In the genomic region with DNA sequence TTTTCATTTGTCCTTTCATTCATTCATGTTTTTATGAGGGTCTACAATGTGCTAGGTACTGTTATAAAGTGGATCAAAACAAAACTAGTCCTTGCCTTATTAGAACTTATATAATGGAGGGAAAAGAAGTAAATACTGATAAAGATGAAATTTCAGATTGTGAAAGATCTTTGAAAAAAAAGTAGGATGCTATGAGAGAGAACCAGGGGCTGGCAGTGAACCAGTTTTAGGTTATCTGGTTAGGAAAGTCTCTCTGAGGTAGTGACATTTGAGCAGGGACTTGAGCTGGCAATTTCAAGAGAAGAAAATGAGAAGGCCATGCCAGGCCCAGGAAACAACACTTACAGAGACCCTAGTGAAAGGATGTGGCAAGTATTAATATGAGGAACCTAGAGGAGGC, we compare ENCODE assay signal across 1 cellular context.
TF ChIP-seq lines count a peak whose summit lies in the region.

No MANE protein-coding gene starts in this region.

TF ChIP-seq in IMR-90, 13 proteins besides CTCF, POLR2A, EP300 and RAD21:
- TF ChIP-seq CHD1 (IDR thresholded peaks at IDR 0.05; ENCODE audit: low read depth, low read length) (no peak), MAZ (IDR thresholded peaks at IDR 0.05; ENCODE audit: borderline replicate concordance, low read depth, low read length) (no peak), BHLHE40 (IDR thresholded peaks at IDR 0.05; ENCODE audit: low read depth, low read length) (no peak), SMC3 (IDR thresholded peaks at IDR 0.05; ENCODE audit: low read depth, low read length) (no peak), NFE2L2 (IDR thresholded peaks at IDR 0.05; ENCODE audit: low read depth, low read length) (no peak), MAFK (IDR thresholded peaks at IDR 0.05; ENCODE audit: low read depth, low read length) (no peak), CEBPB (IDR thresholded peaks at IDR 0.05; ENCODE audit: low read depth, low read length) (no peak), RFX5 (IDR thresholded peaks at IDR 0.05; ENCODE audit: low read depth, low read length) (no peak), MXI1 (IDR thresholded peaks at IDR 0.05; ENCODE audit: borderline replicate concordance, low read depth, low read length) (no peak), RCOR1 (IDR thresholded peaks at IDR 0.05; ENCODE audit: insufficient replicate concordance, low read length) (no peak), FOS (IDR thresholded peaks at IDR 0.05; ENCODE audit: low read depth, low read length) (no peak)
- TF ChIP-seq, protein P1, sequence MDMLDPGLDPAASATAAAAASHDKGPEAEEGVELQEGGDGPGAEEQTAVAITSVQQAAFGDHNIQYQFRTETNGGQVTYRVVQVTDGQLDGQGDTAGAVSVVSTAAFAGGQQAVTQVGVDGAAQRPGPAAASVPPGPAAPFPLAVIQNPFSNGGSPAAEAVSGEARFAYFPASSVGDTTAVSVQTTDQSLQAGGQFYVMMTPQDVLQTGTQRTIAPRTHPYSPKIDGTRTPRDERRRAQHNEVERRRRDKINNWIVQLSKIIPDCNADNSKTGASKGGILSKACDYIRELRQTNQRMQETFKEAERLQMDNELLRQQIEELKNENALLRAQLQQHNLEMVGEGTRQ (IDR thresholded peaks at IDR 0.05; ENCODE audit: low read depth, low read length), result no peak
- TF ChIP-seq, protein P2, sequence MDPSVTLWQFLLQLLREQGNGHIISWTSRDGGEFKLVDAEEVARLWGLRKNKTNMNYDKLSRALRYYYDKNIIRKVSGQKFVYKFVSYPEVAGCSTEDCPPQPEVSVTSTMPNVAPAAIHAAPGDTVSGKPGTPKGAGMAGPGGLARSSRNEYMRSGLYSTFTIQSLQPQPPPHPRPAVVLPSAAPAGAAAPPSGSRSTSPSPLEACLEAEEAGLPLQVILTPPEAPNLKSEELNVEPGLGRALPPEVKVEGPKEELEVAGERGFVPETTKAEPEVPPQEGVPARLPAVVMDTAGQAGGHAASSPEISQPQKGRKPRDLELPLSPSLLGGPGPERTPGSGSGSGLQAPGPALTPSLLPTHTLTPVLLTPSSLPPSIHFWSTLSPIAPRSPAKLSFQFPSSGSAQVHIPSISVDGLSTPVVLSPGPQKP (IDR thresholded peaks at IDR 0.05; ENCODE audit: borderline replicate concordance, low read depth, low read length), result no peak
